8 cellular contexts compared by ENCODE assay signal in the genomic region with DNA sequence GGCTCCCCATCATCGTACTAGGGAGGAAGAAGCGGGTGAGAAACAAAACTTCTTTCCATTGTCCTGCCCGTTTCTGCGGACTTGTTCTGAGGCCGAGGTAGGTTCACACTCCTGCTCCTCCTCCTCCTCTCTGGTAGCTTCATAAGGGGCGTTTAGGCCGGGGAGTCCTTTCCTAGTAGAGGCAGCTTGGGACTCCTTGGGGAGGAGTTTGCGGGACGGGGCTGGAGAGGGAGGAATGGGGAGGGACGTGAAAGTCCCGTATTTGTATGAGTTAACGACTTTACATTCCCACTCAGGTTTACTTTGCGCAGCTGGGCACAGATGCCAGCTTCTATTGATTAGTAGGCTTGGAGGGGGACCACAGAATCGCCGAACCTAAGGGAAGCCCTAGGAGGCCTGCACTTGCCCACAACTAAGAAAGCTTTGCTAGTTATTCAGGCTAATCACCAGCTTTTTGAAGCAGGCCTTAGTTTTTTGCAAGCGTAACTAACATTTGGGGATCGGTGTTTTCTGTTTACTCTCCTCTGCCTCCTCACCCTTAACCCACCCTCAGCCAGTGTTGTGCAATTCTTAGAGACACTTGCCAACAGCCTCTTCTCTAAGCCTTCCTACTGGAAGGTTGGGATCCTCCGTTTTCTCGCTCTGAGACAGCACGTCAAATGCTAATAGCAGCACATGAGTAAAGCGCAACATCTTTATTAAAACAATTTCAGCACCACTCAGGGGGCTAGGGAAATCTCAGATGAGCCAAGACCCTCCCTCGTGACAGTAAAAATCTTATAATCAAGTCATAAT. TPM values are rescaled to one million over a fixed set of nuclear protein-coding genes. Genes with fewer than 3 reads are reported as not detected.
A peak's percentile ranks its signal among the peaks of the same experiment; 100 is the strongest.
DNase-seq lines count a peak whose midpoint lies in the region; ATAC-seq and TF ChIP-seq lines count a peak whose summit lies in the region.

No MANE protein-coding gene starts in this region.

- H3K27me3 ChIP-seq in OCI-LY3 (ENCODE audit: low read depth, low read length) (no peaks in the 10 kb centered on the region), esophagus squamous epithelium (no peaks in the 10 kb centered on the region)

- no peaks in the 10 kb centered on the region for H3K36me3 Mint-ChIP-seq in neural crest cell (ENCODE audit: low read depth)

- peak overlapping the region; percentile 37 for H3K27ac Mint-ChIP-seq in neural crest cell (ENCODE audit: unreplicated experiment)

- H3K79me2 ChIP-seq in OCI-LY3 (ENCODE audit: low read length): no peaks in the 10 kb centered on the region

- H3K36me3 ChIP-seq in OCI-LY3 (replicated peaks; ENCODE audit: low read depth, low read length): no peaks in the 10 kb centered on the region
- H3K36me3 ChIP-seq in esophagus squamous epithelium: no peaks in the 10 kb centered on the region

- H2AFZ ChIP-seq in OCI-LY3 (ENCODE audit: low read depth, low read length): peak overlapping the region; percentile 90

- H3K27me3 Mint-ChIP-seq in neural crest cell (ENCODE audit: low read depth): peaks cover 20% of the 10 kb centered on the region

- no peak for TF ChIP-seq POLR2A in esophagus squamous epithelium (IDR thresholded peaks at IDR 0.05)

- H3K9ac ChIP-seq in OCI-LY3 (ENCODE audit: low read length): peak overlapping the region; percentile 99

- TF ChIP-seq CTCF in OCI-LY3 (IDR thresholded peaks at IDR 0.05; ENCODE audit: low read depth, low read length) (0 out of 2 replicates have a peak, but pooled peaks have one; percentile 2), esophagus squamous epithelium (IDR thresholded peaks at IDR 0.05) (no peak), neural crest cell (conservative IDR thresholded peaks at IDR 0.05) (no peak)

- no peaks in the 10 kb centered on the region for H3K9me3 ChIP-seq in OCI-LY3 (ENCODE audit: insufficient read depth, low read length)
- H3K9me3 ChIP-seq in esophagus squamous epithelium: no peaks in the 10 kb centered on the region

- peak overlapping the region; percentile 98 for H3K27ac ChIP-seq in OCI-LY3 (ENCODE audit: low read length)
- H3K27ac ChIP-seq in esophagus squamous epithelium: peak overlapping the region; percentile 98 to 100 (median 99)

- peaks cover 8% of the 10 kb centered on the region for H3K4me1 Mint-ChIP-seq in neural crest cell

- WGBS in esophagus squamous epithelium, 2 donors: 12 to 16% methylated on average over 15 to 17 of the region's 22 CpGs

- no peak for ATAC-seq in GM19035 (IDR thresholded peaks at IDR 0.05; ENCODE audit: unreplicated experiment)
- no peak for ATAC-seq in GM18519 (IDR thresholded peaks at IDR 0.05; ENCODE audit: low FRiP score, unreplicated experiment)

- H3K4me3 Mint-ChIP-seq in neural crest cell: no peak overlapping the region

- H3K4me2 ChIP-seq in OCI-LY3 (ENCODE audit: low read length): peak overlapping the region; percentile 93

- peak overlapping the region; percentile 97 for H3K4me3 ChIP-seq in OCI-LY3 (ENCODE audit: low read length)
- peak overlapping the region; percentile 65 to 93 (median 80) for H3K4me3 ChIP-seq in esophagus squamous epithelium

- H4K20me1 ChIP-seq in OCI-LY3 (ENCODE audit: insufficient read depth, low read length): no peaks in the 10 kb centered on the region

- DNase-seq in G401 (ENCODE audit: low spot score): peak; percentile 59
- DNase-seq in esophagus squamous epithelium (lab: John Stamatoyannopoulos, UW): no peak
- DNase-seq in neural crest cell (ENCODE audit: low read depth, low spot score): peak; percentile 17
- no peak for DNase-seq in NCI-H2171 treated with DMSO at 0.1 percent for 48 hours (lab: John Stamatoyannopoulos, UW)
- DNase-seq in T-helper 1 cell: no peak

- H3K9me3 Mint-ChIP-seq in neural crest cell: no peaks in the 10 kb centered on the region

- H3K4me1 ChIP-seq in OCI-LY3 (ENCODE audit: low read length) (peaks cover 5% of the 10 kb centered on the region; the same call in 1 of the 2 replicates), esophagus squamous epithelium (peaks cover 20 to 66% (median 21%) of the 10 kb centered on the region in 3 donors)

- intact Hi-C loops in esophagus squamous epithelium (cut with DNase I): loop anchor here (2.0 to 10.0 kb wide), 2 partner anchors 72 to 350 kb away; a partner anchor contains a TSS

- in situ Hi-C loops in G401 (cut with HindIII; ENCODE audit: low sequenced_read_pairs): no loop called here

RNA-seq across cellular contexts. Expression of a gene that starts 0.5 kb away (rescaled TPM):
- 2.2 and 3.2 TPM in 2 replicates for total RNA-seq in G401 (2014; rRNA removed; shearing (Covaris generic))
- total RNA-seq in esophagus squamous epithelium: 10 to 100 TPM in 2 of 4 donors, 1 to 10 TPM in 2; 4.0 to 73.1 (median 19.5) TPM
- total RNA-seq in neural crest cell: 2.6 TPM in 2 replicates

RNA-seq across cellular contexts. Expression of a gene that starts 3.7 kb away (rescaled TPM):
- 3.4 and 7.1 TPM in 2 replicates for total RNA-seq in G401 (2014; rRNA removed; shearing (Covaris generic))
- total RNA-seq in esophagus squamous epithelium (10 to 100 TPM in 1 of 4 donors, 1 to 10 TPM in 3; 1.4 to 15.1 (median 5.8) TPM), neural crest cell (2.3 and 3.3 TPM in 2 replicates)

RNA-seq across cellular contexts. Expression of a gene that starts 43.4 kb away (rescaled TPM):
- not detected in 2 replicates for total RNA-seq in G401 (2014; rRNA removed; shearing (Covaris generic))
- total RNA-seq in esophagus squamous epithelium (not detected), neural crest cell (not detected in 2 replicates)

Comparison
In these comparisons a context has a peak if more than half of its experiments do, and no peak if none do; other contexts are left out.
1. DNase-seq: peak in G401 (single experiment) and neural crest cell (single experiment); none in esophagus squamous epithelium (single experiment), NCI-H2171 treated with DMSO at 0.1 percent for 48 hours (single experiment) and T-helper 1 cell (0 of 5).